ENCODE assay signal across 9 cellular contexts in the genomic region with DNA sequence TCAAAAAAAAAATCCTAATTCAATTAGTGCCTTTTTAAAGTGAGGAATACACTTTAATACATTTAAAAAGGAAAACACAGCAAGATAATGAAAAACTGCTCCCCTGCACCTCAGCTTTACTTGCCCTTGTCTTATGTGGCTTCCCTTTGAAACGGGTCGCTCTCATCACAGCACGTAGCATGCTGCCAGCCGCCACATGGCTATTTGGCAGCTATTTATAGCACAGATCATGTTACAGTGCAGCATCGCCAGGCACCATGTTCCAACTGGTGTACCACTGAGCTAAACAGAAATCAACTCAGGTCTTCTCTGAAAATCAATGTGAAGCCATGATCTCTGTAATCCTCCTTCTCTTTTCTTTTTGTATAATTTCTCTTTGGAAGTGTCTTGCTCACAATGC.
DNase-seq lines count a peak whose midpoint lies in the region; ATAC-seq and TF ChIP-seq lines count a peak whose summit lies in the region.
"Had no signal": no experiment of that assay in that cellular context is flagged by ENCODE, and none has a peak within 500 bp of the region (broad histone marks: within the 10 kb centered on the region; RNA-seq: fewer than 3 reads in every experiment).

No MANE protein-coding gene starts in this region.

- DNase-seq in DMS79 (lab: John Stamatoyannopoulos, UW): peak; percentile 67
- DNase-seq in NCI-H2081 treated with DMSO at 0.1 percent for 48 hours (lab: John Stamatoyannopoulos, UW): peak; percentile 55
- peak in 4 of 7 donors; percentile 13 to 73 (median 22) for DNase-seq in adrenal gland
- peak; percentile 89 for DNase-seq in myocyte (ENCODE audit: low read depth)
- DNase-seq in UCSD-AML1 (lab: John Stamatoyannopoulos, UW; ENCODE audit: unreplicated experiment): no peak
- DNase-seq in activated naive CD4-positive, alpha-beta T cell treated with anti-CD3 and anti-CD28 coated beads, Interleukin-2, amount 50 U/mL, for 16 hours: no peak
- DNase-seq: activated CD4-positive, CD25-positive, alpha-beta regulatory T cell treated with anti-CD3 and anti-CD28 coated beads, Interleukin-2, amount 50 U/mL, for 72 hours had no signal

- no peak overlapping the region for H3K4me3 ChIP-seq in adrenal gland

- no peaks in the 10 kb centered on the region for H3K36me3 ChIP-seq in adrenal gland (replicated peaks in 1 of 2)

- no peak for TF ChIP-seq CTCF in adrenal gland (IDR thresholded peaks at IDR 0.05)

- H3K9me3 ChIP-seq in adrenal gland (replicated peaks in 1 of 3): no peaks in the 10 kb centered on the region

- no peak for ATAC-seq in GM19351 (IDR thresholded peaks at IDR 0.05; ENCODE audit: unreplicated experiment)
- ATAC-seq in HG03457 (IDR thresholded peaks at IDR 0.05; ENCODE audit: unreplicated experiment): no peak

- H3K27ac ChIP-seq in adrenal gland: no peak overlapping the region

- no peaks in the 10 kb centered on the region for H3K27me3 ChIP-seq in adrenal gland

- TF ChIP-seq POLR2A in adrenal gland (IDR thresholded peaks at IDR 0.05): no peak

- no peaks in the 10 kb centered on the region for H3K4me1 ChIP-seq in adrenal gland (replicated peaks in 1 of 2)

- intact Hi-C loops in adrenal gland (cut with DNase I): no loop called here

- WGBS in adrenal gland, 4 donors: 18 to 24% (median 20%) methylated on average over 5 of the region's 5 CpGs

Comparison
In these comparisons a context has a peak if more than half of its experiments do, and no peak if none do; other contexts are left out.
1. DNase-seq: peak in DMS79 (single experiment), NCI-H2081 treated with DMSO at 0.1 percent for 48 hours (single experiment), adrenal gland (4 of 7) and myocyte (single experiment); none in UCSD-AML1 (single experiment) and activated naive CD4-positive, alpha-beta T cell treated with anti-CD3 and anti-CD28 coated beads, Interleukin-2, amount 50 U/mL, for 16 hours (single experiment).